12 cellular contexts compared by ENCODE assay signal in the genomic region with DNA sequence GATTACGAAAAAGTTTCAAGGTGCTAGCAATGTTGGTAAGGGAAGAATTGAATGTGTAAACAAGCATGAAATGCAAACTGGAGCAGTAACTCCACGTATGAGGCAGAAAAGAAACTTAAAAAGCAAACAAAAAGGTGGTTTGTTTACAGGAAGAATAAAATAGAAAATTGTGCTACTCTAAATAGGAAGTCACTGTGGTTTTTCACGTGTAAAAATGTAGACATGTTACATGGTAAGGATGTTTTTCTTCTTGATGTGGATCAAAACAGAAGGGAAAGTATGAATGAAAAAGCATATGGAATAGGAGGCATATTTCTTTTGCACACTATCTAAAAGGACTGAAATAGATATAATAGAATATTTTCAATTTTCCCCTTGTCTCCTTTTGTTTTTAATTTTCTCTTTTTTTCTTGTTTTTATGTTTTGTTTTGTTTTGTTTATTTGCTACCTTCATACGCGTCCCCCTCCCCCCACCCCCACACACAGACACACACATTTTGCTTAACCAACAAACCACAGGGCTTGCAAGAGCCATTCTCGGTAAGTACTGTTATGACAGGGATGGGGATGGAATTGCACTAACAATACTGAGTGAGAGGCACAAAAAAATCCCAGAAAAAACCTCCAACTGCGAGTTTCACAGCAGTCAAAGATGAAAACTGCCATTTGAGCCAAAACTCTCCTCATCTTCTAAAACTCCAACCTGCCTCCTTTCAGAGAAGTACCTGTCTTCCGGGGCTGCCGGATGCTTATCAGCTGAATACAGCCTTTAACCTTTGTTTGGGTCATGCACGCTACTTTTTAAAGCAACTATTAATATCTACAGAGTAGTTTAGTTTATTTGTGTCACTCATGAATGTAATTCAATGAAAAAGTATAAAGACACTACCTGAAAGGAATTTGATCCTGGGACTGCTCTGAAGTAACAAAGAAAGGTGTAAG.
DNase-seq lines count a peak whose midpoint lies in the region; ATAC-seq and TF ChIP-seq lines count a peak whose summit lies in the region.
"Had no signal": no experiment of that assay in that cellular context is flagged by ENCODE, and none has a peak within 500 bp of the region (broad histone marks: within the 10 kb centered on the region; RNA-seq: fewer than 3 reads in every experiment).

No MANE protein-coding gene starts in this region.

- peaks cover 3% of the 10 kb centered on the region for H3K27me3 Mint-ChIP-seq in activated T-helper 1 cell treated with anti-CD3 and anti-CD28 coated beads, Interleukin-12 subunit alpha, Interleukin-12 subunit beta, Interleukin-2, Interleukin-4 antibody, amounts not matched to agents 30 ng/mL and 10 ng/mL and 1 ng/mL, durations not matched to agents 14 hours and 24 hours and 36 hours (ENCODE audit: insufficient read depth)
- no peaks in the 10 kb centered on the region for H3K27me3 Mint-ChIP-seq in chondrocyte (ENCODE audit: low read depth)

- H3K4me1 Mint-ChIP-seq in activated T-helper 1 cell treated with anti-CD3 and anti-CD28 coated beads, Interleukin-12 subunit alpha, Interleukin-12 subunit beta, Interleukin-2, Interleukin-4 antibody, amounts not matched to agents 30 ng/mL and 10 ng/mL and 1 ng/mL, durations not matched to agents 14 hours and 24 hours and 36 hours (ENCODE audit: low read depth), result peaks cover 22% of the 10 kb centered on the region
- H3K4me1 Mint-ChIP-seq in chondrocyte (ENCODE audit: low read depth), result peaks cover 12% of the 10 kb centered on the region

- H3K36me3 Mint-ChIP-seq in activated T-helper 1 cell treated with anti-CD3 and anti-CD28 coated beads, Interleukin-12 subunit alpha, Interleukin-12 subunit beta, Interleukin-2, Interleukin-4 antibody, amounts not matched to agents 30 ng/mL and 10 ng/mL and 1 ng/mL, durations not matched to agents 14 hours and 24 hours and 36 hours (ENCODE audit: low read depth), result no peaks in the 10 kb centered on the region
- no peaks in the 10 kb centered on the region for H3K36me3 Mint-ChIP-seq in chondrocyte (ENCODE audit: low read depth)

- ATAC-seq in GM18499 (IDR thresholded peaks at IDR 0.05; ENCODE audit: insufficient read depth, unreplicated experiment), result peak; percentile 64
- peak; percentile 92 for ATAC-seq in GM19455 (IDR thresholded peaks at IDR 0.05; ENCODE audit: unreplicated experiment)
- peak; percentile 73 for ATAC-seq in HG03060 (IDR thresholded peaks at IDR 0.05; ENCODE audit: low read depth, unreplicated experiment)

- no peaks in the 10 kb centered on the region for H3K9me3 Mint-ChIP-seq in activated T-helper 1 cell treated with anti-CD3 and anti-CD28 coated beads, Interleukin-12 subunit alpha, Interleukin-12 subunit beta, Interleukin-2, Interleukin-4 antibody, amounts not matched to agents 30 ng/mL and 10 ng/mL and 1 ng/mL, durations not matched to agents 14 hours and 24 hours and 36 hours
- peaks cover 6% of the 10 kb centered on the region for H3K9me3 Mint-ChIP-seq in chondrocyte (ENCODE audit: low read depth)
- H3K9me3 Mint-ChIP-seq: stimulated activated naive CD8-positive, alpha-beta T cell treated with anti-CD3 and anti-CD28 coated beads, Interleukin-15, Interleukin-2, amounts not matched to agents 100 ng/mL and 50 ng/mL, for 24 hours had no signal

- peak overlapping the region; percentile 56 for H3K4me3 Mint-ChIP-seq in activated T-helper 1 cell treated with anti-CD3 and anti-CD28 coated beads, Interleukin-12 subunit alpha, Interleukin-12 subunit beta, Interleukin-2, Interleukin-4 antibody, amounts not matched to agents 30 ng/mL and 10 ng/mL and 1 ng/mL, durations not matched to agents 14 hours and 24 hours and 36 hours
- H3K4me3 Mint-ChIP-seq in chondrocyte (ENCODE audit: unreplicated experiment), result no peak overlapping the region
- H3K4me3 Mint-ChIP-seq: stimulated activated naive CD8-positive, alpha-beta T cell treated with anti-CD3 and anti-CD28 coated beads, Interleukin-15, Interleukin-2, amounts not matched to agents 100 ng/mL and 50 ng/mL, for 24 hours had no signal

- intact Hi-C loops in activated T-helper 1 cell treated with anti-CD3 and anti-CD28 coated beads, Interleukin-12 subunit alpha, Interleukin-12 subunit beta, Interleukin-2, Interleukin-4 antibody, amounts not matched to agents 30 ng/mL and 10 ng/mL and 1 ng/mL, durations not matched to agents 14 hours and 24 hours and 36 hours (cut with micrococcal nuclease), result loop anchor here (2.0 to 10.0 kb wide), 5 partner anchors 61 to 1073 kb away; a partner anchor contains a TSS

- peak overlapping the region; percentile 44 for H3K27ac Mint-ChIP-seq in activated T-helper 1 cell treated with anti-CD3 and anti-CD28 coated beads, Interleukin-12 subunit alpha, Interleukin-12 subunit beta, Interleukin-2, Interleukin-4 antibody, amounts not matched to agents 30 ng/mL and 10 ng/mL and 1 ng/mL, durations not matched to agents 14 hours and 24 hours and 36 hours
- no peak overlapping the region for H3K27ac Mint-ChIP-seq in chondrocyte (ENCODE audit: unreplicated experiment)
- H3K27ac Mint-ChIP-seq: stimulated activated naive CD8-positive, alpha-beta T cell treated with anti-CD3 and anti-CD28 coated beads, Interleukin-15, Interleukin-2, amounts not matched to agents 100 ng/mL and 50 ng/mL, for 24 hours had no signal

- TF ChIP-seq CTCF in chondrocyte (IDR thresholded peaks at IDR 0.05), result no peak

- peak; percentile 4 for DNase-seq in activated T-helper 1 cell treated with anti-CD3 and anti-CD28 coated beads, Interleukin-12 subunit alpha, Interleukin-12 subunit beta, Interleukin-2, Interleukin-4 antibody, amounts not matched to agents 30 ng/mL and 10 ng/mL and 1 ng/mL, durations not matched to agents 14 hours and 24 hours and 36 hours (ENCODE audit: low spot score)
- no peak for DNase-seq in chondrocyte (ENCODE audit: low spot score)
- DNase-seq in mucosa of gallbladder (ENCODE audit: low spot score), result no peak
- DNase-seq in NCI-H1092 treated with DMSO at 0.1 percent for 48 hours (lab: John Stamatoyannopoulos, UW), result no peak
- DNase-seq in NCI-H1694 (lab: John Stamatoyannopoulos, UW), result no peak
- DNase-seq: activated CD4-positive, alpha-beta T cell treated with anti-CD3 and anti-CD28 coated beads, Interleukin-2, amount 50 U/mL, for 4 hours; DND-41; HCEC 1CT had no signal
